ENCODE assay signal across 8 cellular contexts in the genomic region with DNA sequence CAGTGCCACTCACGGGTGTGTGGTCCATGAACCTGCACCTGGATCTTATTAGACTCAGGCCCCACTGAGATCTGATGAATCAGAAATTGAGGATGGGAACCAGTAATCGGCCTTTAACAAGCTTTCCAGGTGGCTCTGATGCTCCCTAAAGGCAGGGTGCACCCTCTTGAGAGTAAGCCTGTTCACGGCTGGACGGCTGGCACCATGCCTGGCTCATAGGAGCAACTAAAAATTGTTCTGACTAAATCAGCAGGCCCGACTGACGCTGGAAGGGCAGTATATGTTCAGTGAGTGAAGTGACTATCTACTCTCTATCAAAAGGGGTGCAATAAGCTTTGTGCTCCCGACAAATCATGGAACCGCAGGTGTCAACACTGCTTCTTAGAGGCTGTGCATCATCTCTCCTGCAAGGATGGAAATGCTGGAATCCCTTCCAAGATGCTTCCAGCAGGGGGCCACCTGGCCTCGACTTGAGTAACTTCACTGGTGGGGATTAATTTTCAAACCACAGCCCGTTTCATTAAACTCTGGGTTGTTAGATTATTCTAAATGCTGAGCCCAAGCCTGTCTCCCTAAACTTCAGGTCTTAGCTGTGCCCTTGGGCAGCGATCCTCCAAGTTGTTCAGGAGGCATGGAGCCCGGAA. TPM values are rescaled to one million over a fixed set of nuclear protein-coding genes. Genes with fewer than 3 reads are reported as not detected.
A peak's percentile ranks its signal among the peaks of the same experiment; 100 is the strongest.
DNase-seq lines count a peak whose midpoint lies in the region; ATAC-seq, FAIRE-seq and TF ChIP-seq lines count a peak whose summit lies in the region.

No MANE protein-coding gene starts in this region.

- TF ChIP-seq CTCF in dorsolateral prefrontal cortex (IDR thresholded peaks at IDR 0.05 in 54 of 56, conservative IDR thresholded peaks at IDR 0.05 in 2 of 56; ENCODE audit: low read depth in 1 of 56, partially characterized antibody in 56 of 56), result peak; percentile 39 to 78 (median 69)
- peak; percentile 63 for TF ChIP-seq CTCF in osteoblast (IDR thresholded peaks at IDR 0.05; ENCODE audit: extremely low read depth, low read depth, low read length)

- H3K4me3 ChIP-seq in dorsolateral prefrontal cortex (no peak overlapping the region), osteoblast (ENCODE audit: insufficient read depth, low read length) (no peak overlapping the region)

- no peaks in the 10 kb centered on the region for H3K79me2 ChIP-seq in osteoblast (ENCODE audit: insufficient read depth, low read length)

- H3K4me2 ChIP-seq in osteoblast (ENCODE audit: insufficient read depth, low read length), result no peak overlapping the region

- no peaks in the 10 kb centered on the region for H4K20me1 ChIP-seq in osteoblast (ENCODE audit: insufficient read depth, low read length)

- H3K9me3 Mint-ChIP-seq in activated naive CD4-positive, alpha-beta T cell treated with anti-CD3 and anti-CD28 coated beads, Interleukin-2, amount 50 U/mL, for 72 hours, result no peaks in the 10 kb centered on the region

- no peak for FAIRE-seq in GM12891 (lab: Jason Lieb, UNC)

- DNase-seq in EH (ENCODE audit: low read depth) (peak; percentile 28), NCI-H1694 treated with DMSO at 0.1 percent for 48 hours (lab: John Stamatoyannopoulos, UW) (peak; percentile 20), dorsolateral prefrontal cortex (peak in 8 of 10 donors; percentile 69 to 83 (median 80)), osteoblast (ENCODE audit: insufficient read length, low spot score, missing footprints) (peak; percentile 87), GM12891 (ENCODE audit: insufficient read length, low spot score) (no peak), KG1 (lab: John Stamatoyannopoulos, UW) (no peak)
- no peak for DNase-seq in NK-92 treated with Interleukin-12 subunit alpha and Interleukin-12 subunit beta, amount 100 ng/mL, for 24 hours (lab: John Stamatoyannopoulos, UW)
- no peak for DNase-seq in activated naive CD4-positive, alpha-beta T cell treated with anti-CD3 and anti-CD28 coated beads, Interleukin-2, amount 50 U/mL, for 72 hours (ENCODE audit: low spot score in 2 of 2)

- H3K27ac ChIP-seq in dorsolateral prefrontal cortex (peak overlapping the region in 54 of 59 donors; percentile 7 to 100 (median 77)), osteoblast (ENCODE audit: low read depth, low read length) (no peak overlapping the region)

- no peaks in the 10 kb centered on the region for H3K9me3 ChIP-seq in osteoblast (ENCODE audit: low read depth, low read length)

- no peaks in the 10 kb centered on the region for H3K27me3 ChIP-seq in dorsolateral prefrontal cortex
- no peaks in the 10 kb centered on the region for H3K27me3 ChIP-seq in osteoblast (ENCODE audit: insufficient read depth, low read length)

- intact Hi-C loops in dorsolateral prefrontal cortex (cut with DNase I), result loop anchor here in 1 of 2 donors (2.0 to 5.0 kb wide), 2 partner anchors 29 to 76 kb away; partner anchors contain the start of gene TMTC4

- ATAC-seq in activated naive CD4-positive, alpha-beta T cell treated with anti-CD3 and anti-CD28 coated beads, Interleukin-2, amount 50 U/mL, for 72 hours, result no peak

- no peak for TF ChIP-seq POLR2A in GM12891 (IDR thresholded peaks at IDR 0.05; ENCODE audit: low read depth, low read length)

- no peaks in the 10 kb centered on the region for H3K36me3 ChIP-seq in osteoblast (ENCODE audit: insufficient read depth, low read length)

- no peak overlapping the region for H2AFZ ChIP-seq in osteoblast (ENCODE audit: low read length)

- H3K36me3 Mint-ChIP-seq in activated naive CD4-positive, alpha-beta T cell treated with anti-CD3 and anti-CD28 coated beads, Interleukin-2, amount 50 U/mL, for 72 hours, result peaks cover 1 to 5% of the 10 kb centered on the region in 2 donors

- peak overlapping the region in 1 of 2 donors; percentile 14 for H3K27ac Mint-ChIP-seq in activated naive CD4-positive, alpha-beta T cell treated with anti-CD3 and anti-CD28 coated beads, Interleukin-2, amount 50 U/mL, for 72 hours

- H3K4me1 ChIP-seq in osteoblast (ENCODE audit: insufficient read depth, low read length), result no peaks in the 10 kb centered on the region

TF ChIP-seq in GM12891, 5 proteins besides CTCF, POLR2A, EP300 and RAD21:
- TF ChIP-seq SPI1 (IDR thresholded peaks at IDR 0.05; ENCODE audit: low read depth, low read length) (no peak), POLR2AphosphoS5 (IDR thresholded peaks at IDR 0.05; ENCODE audit: low read depth, low read length) (no peak), POU2F2 (IDR thresholded peaks at IDR 0.05; ENCODE audit: low read depth, low read length) (no peak), PAX5 (IDR thresholded peaks at IDR 0.05; ENCODE audit: insufficient read depth, low read length, severe bottlenecking) (no peak), TAF1 (IDR thresholded peaks at IDR 0.05; ENCODE audit: low read depth, low read length) (no peak)

RNA-seq across cellular contexts. Expression of gene TMTC4, which starts 28.4 kb away (rescaled TPM):
- total RNA-seq in dorsolateral prefrontal cortex (100 to 1,000 TPM in 4 of 120 experiments, 10 to 100 TPM in 116; 15.7 to 223 (median 42.8) TPM), osteoblast (8.7 and 17.1 TPM in 2 replicates)
- 4.3 TPM for polyA plus RNA-seq in GM12891 (2012; ENCODE audit: low read depth, missing spikeins)
- 10 to 100 TPM; 12.5 to 21.3 TPM for total RNA-seq in activated naive CD4-positive, alpha-beta T cell treated with anti-CD3 and anti-CD28 coated beads, Interleukin-2, amount 50 U/mL, for 72 hours

RNA-seq across cellular contexts. Expression of gene GGACT, which starts 57.6 kb away (rescaled TPM):
- 10 to 100 TPM in 1 of 120 experiments, 1 to 10 TPM in 114, under 1 TPM in 5; 0.56 to 10.3 (median 2.8) TPM for total RNA-seq in dorsolateral prefrontal cortex
- total RNA-seq in osteoblast, result 7.1 and 7.6 TPM in 2 replicates
- polyA plus RNA-seq in GM12891 (2012; ENCODE audit: low read depth, missing spikeins), result 6.5 TPM
- 1 to 10 TPM in 1 of 2 donors, not detected in 1; 5.2 TPM for total RNA-seq in activated naive CD4-positive, alpha-beta T cell treated with anti-CD3 and anti-CD28 coated beads, Interleukin-2, amount 50 U/mL, for 72 hours

Comparison
In these comparisons a context has a peak if more than half of its experiments do, and no peak if none do; other contexts are left out.
1. DNase-seq: peak in EH (single experiment), NCI-H1694 treated with DMSO at 0.1 percent for 48 hours (single experiment), dorsolateral prefrontal cortex (8 of 10) and osteoblast (single experiment); none in GM12891 (single experiment), KG1 (single experiment), NK-92 treated with Interleukin-12 subunit alpha and Interleukin-12 subunit beta, amount 100 ng/mL, for 24 hours (single experiment) and activated naive CD4-positive, alpha-beta T cell treated with anti-CD3 and anti-CD28 coated beads, Interleukin-2, amount 50 U/mL, for 72 hours (0 of 2).